ENCODE assay signal across 1 cellular context in genomic region chr2:54666741-54667639, GRCh38.
TF ChIP-seq lines count a peak whose summit lies in the region.

No MANE protein-coding gene starts in this region.

TF ChIP-seq in HepG2, 621 proteins besides CTCF, POLR2A, EP300 and RAD21 (continued from another document and continues in another):
- TF ChIP-seq MZF1 (CRISPR knock-in tag; IDR thresholded peaks at IDR 0.05; ENCODE audit: borderline replicate concordance) (no peak), ZNF496 (CRISPR knock-in tag; IDR thresholded peaks at IDR 0.05; ENCODE audit: insufficient replicate concordance) (no peak), HNF1B (CRISPR knock-in tag; IDR thresholded peaks at IDR 0.05) (peak; percentile 73), ZNF142 (CRISPR knock-in tag; IDR thresholded peaks at IDR 0.05) (no peak; the same call in 1 of the 2 replicates), ZNF329 (CRISPR knock-in tag; IDR thresholded peaks at IDR 0.05; ENCODE audit: low read depth) (no peak), TBX2 (CRISPR knock-in tag; IDR thresholded peaks at IDR 0.05; ENCODE audit: borderline replicate concordance) (peak; percentile 85; the same call in 1 of the 2 replicates), NFATC3 (CRISPR knock-in tag; IDR thresholded peaks at IDR 0.05) (no peak), ETS1 (CRISPR knock-in tag; IDR thresholded peaks at IDR 0.05) (no peak), SMC3 (IDR thresholded peaks at IDR 0.05; ENCODE audit: low read length) (no peak), MIER3 (CRISPR knock-in tag; IDR thresholded peaks at IDR 0.05; ENCODE audit: borderline replicate concordance) (peak; percentile 89; the same call in 1 of the 2 replicates), MATR3 (CRISPR knock-in tag; IDR thresholded peaks at IDR 0.05) (no peak), MXI1 (IDR thresholded peaks at IDR 0.05; ENCODE audit: borderline replicate concordance, low read depth, low read length) (no peak), ATF4 (CRISPR knock-in tag; IDR thresholded peaks at IDR 0.05) (no peak), ZSCAN9 (CRISPR knock-in tag; IDR thresholded peaks at IDR 0.05; ENCODE audit: borderline replicate concordance) (no peak; the same call in 1 of the 2 replicates), FOXC1 (CRISPR knock-in tag; IDR thresholded peaks at IDR 0.05; ENCODE audit: borderline replicate concordance) (no peak), ZBTB14 (CRISPR knock-in tag; IDR thresholded peaks at IDR 0.05) (no peak), SMAD3 (CRISPR knock-in tag; IDR thresholded peaks at IDR 0.05) (no peak; the same call in 1 of the 2 replicates), TCF12 (IDR thresholded peaks at IDR 0.05) (no peak), TCF12 (CRISPR knock-in tag; IDR thresholded peaks at IDR 0.05) (no peak), CEBPB (IDR thresholded peaks at IDR 0.05; ENCODE audit: borderline replicate concordance, low read depth, low read length) (peak; percentile 90), ZNF232 (CRISPR knock-in tag; IDR thresholded peaks at IDR 0.05; ENCODE audit: borderline replicate concordance) (peak; percentile 51; the same call in 1 of the 2 replicates), MED8 (CRISPR knock-in tag; IDR thresholded peaks at IDR 0.05; ENCODE audit: insufficient replicate concordance) (no peak), SALL1 (CRISPR knock-in tag; IDR thresholded peaks at IDR 0.05) (peak; percentile 97), PAWR (CRISPR knock-in tag; IDR thresholded peaks at IDR 0.05; ENCODE audit: borderline replicate concordance) (no peak), ZNF460 (CRISPR knock-in tag; IDR thresholded peaks at IDR 0.05; ENCODE audit: borderline replicate concordance) (no peak), ZNF788 (CRISPR knock-in tag; IDR thresholded peaks at IDR 0.05; ENCODE audit: borderline replicate concordance) (peak; percentile 51; the same call in 1 of the 2 replicates), RAD51 (IDR thresholded peaks at IDR 0.05; ENCODE audit: borderline replicate concordance) (no peak), SKIL (CRISPR knock-in tag; IDR thresholded peaks at IDR 0.05; ENCODE audit: borderline replicate concordance) (no peak), XBP1 (CRISPR knock-in tag; IDR thresholded peaks at IDR 0.05) (no peak), RBAK (CRISPR knock-in tag; IDR thresholded peaks at IDR 0.05) (no peak), HNRNPK (IDR thresholded peaks at IDR 0.05; ENCODE audit: low read depth, low read length, poor library complexity, severe bottlenecking) (no peak), PCBP1 (IDR thresholded peaks at IDR 0.05; ENCODE audit: borderline replicate concordance, low read depth, low read length) (no peak), ARNT2 (CRISPR knock-in tag; IDR thresholded peaks at IDR 0.05; ENCODE audit: low read depth) (no peak), FOXK2 (IDR thresholded peaks at IDR 0.05) (no peak), FOSL2 (CRISPR knock-in tag; IDR thresholded peaks at IDR 0.05) (peak; percentile 58; the same call in 1 of the 2 replicates), FOXA1 (IDR thresholded peaks at IDR 0.05) (no peak), FOXA1 (CRISPR knock-in tag; IDR thresholded peaks at IDR 0.05) (peak; percentile 53; the same call in 1 of the 2 replicates), MTERF4 (CRISPR knock-in tag; IDR thresholded peaks at IDR 0.05) (0 out of 2 replicates have a peak, but pooled peaks have one; percentile 46), ARID2 (CRISPR knock-in tag; IDR thresholded peaks at IDR 0.05; ENCODE audit: borderline replicate concordance) (peak; percentile 56; the same call in 1 of the 2 replicates), PRDM15 (CRISPR knock-in tag; IDR thresholded peaks at IDR 0.05) (no peak; the same call in 1 of the 2 replicates), ATF7 (IDR thresholded peaks at IDR 0.05) (no peak), ATF7 (CRISPR knock-in tag; IDR thresholded peaks at IDR 0.05) (no peak), IKZF5 (CRISPR knock-in tag; IDR thresholded peaks at IDR 0.05) (peak; percentile 75)
